ENCODE assay signal across 23 cellular contexts in genomic region chr22:22909605-22910271, GRCh38. TPM values are rescaled to one million over a fixed set of nuclear protein-coding genes. Genes with fewer than 3 reads are reported as not detected.
DNase-seq lines count a peak whose midpoint lies in the region; ATAC-seq, FAIRE-seq and TF ChIP-seq lines count a peak whose summit lies in the region.
"Had no signal": no experiment of that assay in that cellular context is flagged by ENCODE, and none has a peak within 500 bp of the region (broad histone marks: within the 10 kb centered on the region; RNA-seq: fewer than 3 reads in every experiment).

No MANE protein-coding gene starts in this region.

- H3K4me1 ChIP-seq in HepG2 (ENCODE audit: insufficient read depth, low read length) (no peaks in the 10 kb centered on the region), right lobe of liver (no peaks in the 10 kb centered on the region)

- H3K79me2 ChIP-seq in HepG2 (ENCODE audit: insufficient read depth, low read length) = no peaks in the 10 kb centered on the region

- H3K4me3 ChIP-seq in HepG2 (replicated peaks in 1 of 3; ENCODE audit: insufficient read depth in 1 of 3, low read depth in 2 of 3, low read length in 3 of 3) (no peak overlapping the region), right lobe of liver (no peak overlapping the region)
- H3K4me3 ChIP-seq: SJCRH30 had no signal

- WGBS in HepG2 (ENCODE audit: low lambda C conversion rate) = 15% methylated on average over 5 of the region's 7 CpGs
- WGBS in right lobe of liver (ENCODE audit: insufficient coverage, low coverage, low lambda C conversion rate, missing lambda C conversion rate) = 57% methylated on average over 2 of the region's 7 CpGs

- H2AFZ ChIP-seq in HepG2 (ENCODE audit: low read length) = no peak overlapping the region

- H3K27ac ChIP-seq in HepG2 (ENCODE audit: extremely low read length, insufficient read depth, low read length) (no peak overlapping the region), right lobe of liver (no peak overlapping the region)
- H3K27ac ChIP-seq: SJCRH30 had no signal

- TF ChIP-seq EP300 in HepG2 (IDR thresholded peaks at IDR 0.05; ENCODE audit: low read depth in 2 of 2, low read length in 2 of 2) (no peak), HepG2 (CRISPR knock-in tag; IDR thresholded peaks at IDR 0.05; ENCODE audit: borderline replicate concordance) (no peak)

- no peaks in the 10 kb centered on the region for H3K9me3 ChIP-seq in HepG2 (ENCODE audit: low read length)
- H3K9me3 ChIP-seq in right lobe of liver = no peaks in the 10 kb centered on the region
- H3K9me3 ChIP-seq: SJCRH30 had no signal

- H3K27me3 Mint-ChIP-seq in activated B cell treated with CpG ODN at 0.5 μM for 24 hours = no peaks in the 10 kb centered on the region
- no peaks in the 10 kb centered on the region for H3K27me3 Mint-ChIP-seq in naive B cell
- no peaks in the 10 kb centered on the region for H3K27me3 Mint-ChIP-seq in stimulated activated naive B cell treated with anti-CD40 and anti-IgM and Interleukin-4, amounts not matched to agents 10 μg/mL and 1 μg/mL and 100 μg/mL, for 72 hours

- H3K4me3 Mint-ChIP-seq in activated B cell treated with CpG ODN at 0.5 μM for 24 hours (no peak overlapping the region), naive B cell (peak overlapping the region in 7 of 8 donors; percentile 32 to 85 (median 74))
- H3K4me3 Mint-ChIP-seq in stimulated activated naive B cell treated with anti-CD40 and anti-IgM and Interleukin-4, amounts not matched to agents 10 μg/mL and 1 μg/mL and 100 μg/mL, for 72 hours = no peak overlapping the region
- H3K4me3 Mint-ChIP-seq: H9, HFFc6 had no signal

- H3K27me3 ChIP-seq in HepG2 (ENCODE audit: control insufficient read depth in 1 of 2, insufficient read depth in 2 of 2, low read length in 2 of 2) (peaks cover 1 to 72% of the 10 kb centered on the region in 2 experiments; a peak in 4 of 5 replicates), right lobe of liver (no peaks in the 10 kb centered on the region)
- H3K27me3 ChIP-seq: SJCRH30 had no signal

- POLR2A ChIA-PET in HepG2 (lab: Yijun Ruan, JAX) (no interaction called here), activated B cell treated with CpG ODN at 0.5 μM for 24 hours (lab: Charles Lee) (interaction anchor here (0.6 to 5.8 kb wide), 7 partner anchors 11 to 263 kb away, joined by 3 to 133 read pairs (median 6); no protein-coding TSS in a partner anchor)

- ATAC-seq in HepG2 (no peak), right lobe of liver (no peak), activated B cell treated with CpG ODN at 0.5 μM for 24 hours (ENCODE audit: low read depth) (no peak), naive B cell (ENCODE audit: low read depth in 2 of 2) (no peak), GM21526 (IDR thresholded peaks at IDR 0.05; ENCODE audit: low FRiP score, unreplicated experiment) (no peak), HG02571 (IDR thresholded peaks at IDR 0.05; ENCODE audit: unreplicated experiment) (no peak)
- no peak for ATAC-seq in stimulated activated naive B cell treated with anti-CD40 and anti-IgM and Interleukin-4, amounts not matched to agents 10 μg/mL and 1 μg/mL and 100 μg/mL, for 72 hours (replicated peaks)

- no peak for FAIRE-seq in HepG2 (lab: Jason Lieb, UNC)
- FAIRE-seq: D721Med, RCC 7860 had no signal

- BruUV-seq in HepG2 (replicated peaks; lab: Mats Ljungman, UMichigan) = no TSS peak

- no peak overlapping the region for H3K4me2 ChIP-seq in HepG2 (ENCODE audit: low read depth, low read length)

- peaks cover 86% of the 10 kb centered on the region for H3K4me1 Mint-ChIP-seq in activated B cell treated with CpG ODN at 0.5 μM for 24 hours
- peaks cover 78 to 90% (median 89%) of the 10 kb centered on the region in 3 donors for H3K4me1 Mint-ChIP-seq in naive B cell
- peaks cover 73 to 89% of the 10 kb centered on the region in 2 donors for H3K4me1 Mint-ChIP-seq in stimulated activated naive B cell treated with anti-CD40 and anti-IgM and Interleukin-4, amounts not matched to agents 10 μg/mL and 1 μg/mL and 100 μg/mL, for 72 hours
- H3K4me1 Mint-ChIP-seq: H9 had no signal

- in situ Hi-C loops in HepG2 (cut with HindIII; ENCODE audit: extremely low pct_ligation_motif_present, low pct_unique_long_range_greater_than_20kb) = no loop called here

- TF ChIP-seq POLR2A in HepG2 (IDR thresholded peaks at IDR 0.05; ENCODE audit: insufficient read depth in 1 of 2, low read depth in 2 of 2, low read length in 2 of 2) (no peak), right lobe of liver (IDR thresholded peaks at IDR 0.05) (no peak)

- H3K36me3 Mint-ChIP-seq in activated B cell treated with CpG ODN at 0.5 μM for 24 hours (ENCODE audit: low read depth) = peaks cover 17% of the 10 kb centered on the region
- peaks cover 7 to 8% of the 10 kb centered on the region in 2 donors for H3K36me3 Mint-ChIP-seq in naive B cell
- H3K36me3 Mint-ChIP-seq in stimulated activated naive B cell treated with anti-CD40 and anti-IgM and Interleukin-4, amounts not matched to agents 10 μg/mL and 1 μg/mL and 100 μg/mL, for 72 hours = peaks cover 13 to 21% of the 10 kb centered on the region in 2 donors

- H3K27ac Mint-ChIP-seq in activated B cell treated with CpG ODN at 0.5 μM for 24 hours (peak overlapping the region; percentile 85), naive B cell (peak overlapping the region; percentile 87 to 96 (median 94))
- H3K27ac Mint-ChIP-seq in stimulated activated naive B cell treated with anti-CD40 and anti-IgM and Interleukin-4, amounts not matched to agents 10 μg/mL and 1 μg/mL and 100 μg/mL, for 72 hours = peak overlapping the region; percentile 61
- H3K27ac Mint-ChIP-seq: HFFc6 had no signal

- intact Hi-C loops in HepG2 (cut with micrococcal nuclease; ENCODE audit: unreplicated experiment) (no loop called here), right lobe of liver (cut with DNase I) (no loop called here), activated B cell treated with CpG ODN at 0.5 μM for 24 hours (cut with micrococcal nuclease) (no loop called here)

- no peak overlapping the region for H3K9ac ChIP-seq in HepG2 (ENCODE audit: insufficient read depth, low read depth, low read length)

- no peaks in the 10 kb centered on the region for H4K20me1 ChIP-seq in HepG2 (ENCODE audit: insufficient read depth, low read length)

- TF ChIP-seq RAD21 in HepG2 (CRISPR knock-in tag; IDR thresholded peaks at IDR 0.05) = no peak

- H3K9me3 Mint-ChIP-seq in activated B cell treated with CpG ODN at 0.5 μM for 24 hours = no peaks in the 10 kb centered on the region
- no peaks in the 10 kb centered on the region for H3K9me3 Mint-ChIP-seq in naive B cell
- no peaks in the 10 kb centered on the region for H3K9me3 Mint-ChIP-seq in stimulated activated naive B cell treated with anti-CD40 and anti-IgM and Interleukin-4, amounts not matched to agents 10 μg/mL and 1 μg/mL and 100 μg/mL, for 72 hours
- H3K9me3 Mint-ChIP-seq: HFFc6 had no signal

- DNase-seq in HepG2 (ENCODE audit: low spot score) (no peak), right lobe of liver (no peak), activated B cell treated with CpG ODN at 0.5 μM for 24 hours (no peak), naive B cell (no peak), inferior parietal cortex (ENCODE audit: extremely low spot score) (no peak)
- DNase-seq in stimulated activated naive B cell treated with anti-CD40 and anti-IgM and Interleukin-4, amounts not matched to agents 10 μg/mL and 1 μg/mL and 100 μg/mL, for 72 hours = no peak
- DNase-seq: AML-193, DMS53, H9, HFFc6, KBM-7, NCI-H1092 treated with DMSO at 0.1 percent for 48 hours, NCI-H1436 treated with DMSO at 0.1 percent for 48 hours, NCI-H2029, NCI-H2227 treated with DMSO at 0.1 percent for 48 hours, NCI-H510A, SJCRH30 had no signal

- H3K36me3 ChIP-seq in HepG2 (replicated peaks in 1 of 2; ENCODE audit: control insufficient read depth in 1 of 2, insufficient read depth in 2 of 2, low read length in 2 of 2) = no peaks in the 10 kb centered on the region
- H3K36me3 ChIP-seq in right lobe of liver = no peaks in the 10 kb centered on the region
- H3K36me3 ChIP-seq: SJCRH30 had no signal

- CTCF ChIA-PET in HepG2 (lab: Yijun Ruan, JAX; ENCODE audit: low intra/inter-chr PET ratio, low total read pairs) (no interaction called here), activated B cell treated with CpG ODN at 0.5 μM for 24 hours (lab: Charles Lee) (interaction anchor here (0.9 to 1.9 kb wide), 6 partner anchors 12 to 121 kb away, joined by 3 to 6 read pairs (median 4); no protein-coding TSS in a partner anchor)

- no peak for TF ChIP-seq CTCF in HepG2 (CRISPR knock-in tag; IDR thresholded peaks at IDR 0.05)
- no peak for TF ChIP-seq CTCF in right lobe of liver (IDR thresholded peaks at IDR 0.05)
- no peak for TF ChIP-seq CTCF in activated B cell treated with CpG ODN at 0.5 μM for 24 hours (IDR thresholded peaks at IDR 0.05)

TF ChIP-seq in HepG2, 621 proteins besides CTCF, POLR2A, EP300 and RAD21 (continues in another document):
- 0 out of 2 replicates have a peak, but pooled peaks have one; percentile 4 for TF ChIP-seq CREB1 (IDR thresholded peaks at IDR 0.05)
- TF ChIP-seq CREB1 (CRISPR knock-in tag; IDR thresholded peaks at IDR 0.05) = no peak
- TF ChIP-seq ZBTB1 (CRISPR knock-in tag; IDR thresholded peaks at IDR 0.05; ENCODE audit: borderline replicate concordance) = no peak

RNA-seq across cellular contexts. Expression of gene IGLL5, which starts 22.1 kb away (rescaled TPM):
- total RNA-seq in HepG2 (2016; rRNA removed; fragmentation: Illumina TruSeq; extraction: Trizol) (not detected in 2 replicates), right lobe of liver (1 to 10 TPM; 1.6 to 4.1 (median 3.1) TPM), activated B cell treated with CpG ODN at 0.5 μM for 24 hours (189 and 195 TPM in 2 replicates)
- total RNA-seq in HepG2 (2016; cell fraction: cytosol; rRNA removed; fragmentation: Illumina TruSeq; extraction: Trizol; ENCODE audit: low read depth) = not detected in 2 replicates
- not detected in 2 replicates for total RNA-seq in HepG2 (2016; cell fraction: insoluble cytoplasmic fraction; rRNA removed; fragmentation: Illumina TruSeq; extraction: Trizol)
- total RNA-seq in HepG2 (2016; cell fraction: membrane; rRNA removed; fragmentation: Illumina TruSeq; extraction: Trizol) = not detected in 2 replicates
- not detected in 2 replicates for total RNA-seq in HepG2 (2016; cell fraction: nucleus; rRNA removed; fragmentation: Illumina TruSeq; extraction: Trizol)
- polyA plus RNA-seq in HepG2 (2011; rRNA removed) (not detected in 2 replicates), naive B cell (ENCODE audit: low read depth in 6 of 6) (100 to 1,000 TPM; 233 to 640 (median 475) TPM)
- not detected in 2 replicates for polyA plus RNA-seq in HepG2 (2011; cell fraction: cytosol; rRNA removed)
- polyA plus RNA-seq in HepG2 (2011; cell fraction: nucleus; rRNA removed) = not detected in 2 replicates
- polyA plus RNA-seq in HepG2 (2012) = not detected in 2 replicates
- not detected in 2 replicates for polyA plus RNA-seq in HepG2 (2016; cell fraction: cytosol; fragmentation: Illumina TruSeq; extraction: Trizol; ENCODE audit: low read depth)
- polyA plus RNA-seq in HepG2 (2016; cell fraction: insoluble cytoplasmic fraction; fragmentation: Illumina TruSeq; extraction: Trizol; ENCODE audit: low read depth) = not detected in 2 replicates
- not detected in 2 replicates for polyA plus RNA-seq in HepG2 (2016; cell fraction: membrane; fragmentation: Illumina TruSeq; extraction: Trizol; ENCODE audit: low read depth)
- not detected in 2 replicates for polyA plus RNA-seq in HepG2 (2016; cell fraction: nucleus; fragmentation: Illumina TruSeq; extraction: Trizol; ENCODE audit: insufficient read depth, low read depth)
- polyA minus RNA-seq in HepG2 (2011; rRNA and poly(A)+ RNA removed; ENCODE audit: low replicate concordance) = not detected in 2 replicates
- not detected in 2 replicates for polyA minus RNA-seq in HepG2 (2011; cell fraction: cytosol; rRNA and poly(A)+ RNA removed)
- polyA minus RNA-seq in HepG2 (2011; cell fraction: nucleus; rRNA and poly(A)+ RNA removed) = not detected in 2 replicates
- total RNA-seq: A172, H9, HFFc6 had no signal
- polyA plus RNA-seq: AG04450 had no signal

Comparison
In these comparisons a context has a peak if more than half of its experiments do, and no peak if none do; other contexts are left out.
1. H3K4me3 Mint-ChIP-seq: peak in naive B cell (7 of 8); none in activated B cell treated with CpG ODN at 0.5 μM for 24 hours (single experiment) and stimulated activated naive B cell treated with anti-CD40 and anti-IgM and Interleukin-4, amounts not matched to agents 10 μg/mL and 1 μg/mL and 100 μg/mL, for 72 hours (0 of 2).
2. RNA of gene IGLL5, which starts 22.1 kb away (total RNA-seq): 189 to 195 TPM in activated B cell treated with CpG ODN at 0.5 μM for 24 hours; 1.6 to 4.1 TPM in right lobe of liver and not detected in HepG2; every median in the first group is over 10 times any median in the second.
3. Peak in every context shown above with its lines, with median percentiles within 50 percentile points of each other: H3K27ac Mint-ChIP-seq.